Comparison of ENCODE assay signal across 11 cellular contexts in genomic region chr1:21935393-21935804, GRCh38. TPM values are rescaled to one million over a fixed set of nuclear protein-coding genes. Genes with fewer than 3 reads are reported as not detected.
DNase-seq lines count a peak whose midpoint lies in the region; ATAC-seq and TF ChIP-seq lines count a peak whose summit lies in the region.
"Had no signal": no experiment of that assay in that cellular context is flagged by ENCODE, and none has a peak within 500 bp of the region (broad histone marks: within the 10 kb centered on the region; RNA-seq: fewer than 3 reads in every experiment).

No MANE protein-coding gene starts in this region.

- DNase-seq in H7 (no peak), glutamatergic neuron (no peak), KBM-7 (no peak), HEK293T (ENCODE audit: extremely low spot score) (no peak)
- no peak for DNase-seq in activated CD4-positive, alpha-beta memory T cell treated with anti-CD3 and anti-CD28 coated beads, Interleukin-2, amount 10 ng/mL, durations not matched to agents 7 days and 5 days

- no peak overlapping the region for H3K27ac Mint-ChIP-seq in activated CD4-positive, alpha-beta memory T cell treated with anti-CD3 and anti-CD28 coated beads, Interleukin-2, amount 10 ng/mL, durations not matched to agents 7 days and 5 days
- H3K27ac Mint-ChIP-seq in glutamatergic neuron (ENCODE audit: unreplicated experiment) = no peak overlapping the region

- no peak for ATAC-seq in GM18519 (IDR thresholded peaks at IDR 0.05; ENCODE audit: low FRiP score, unreplicated experiment)
- ATAC-seq in HG02884 (IDR thresholded peaks at IDR 0.05; ENCODE audit: unreplicated experiment) = no peak

- H3K4me3 ChIP-seq in H7 (ENCODE audit: insufficient read depth, low read depth, low read length) = peak overlapping the region; percentile 56; the same call in 1 of the 2 replicates
- H3K4me3 ChIP-seq in skin epidermis = peak overlapping the region; percentile 36 to 76 (median 60)

- H3K27ac ChIP-seq in skin epidermis = peak overlapping the region in 20 of 21 experiments; percentile 53 to 93 (median 86)
- H3K27ac ChIP-seq: HL-60, SK-N-MC had no signal

- CTCF ChIA-PET in activated CD4-positive, alpha-beta memory T cell treated with anti-CD3 and anti-CD28 coated beads, Interleukin-2, amount 10 ng/mL, durations not matched to agents 7 days and 5 days (lab: Charles Lee) = no interaction called here
- CTCF ChIA-PET in HEK293T (lab: Yijun Ruan, JAX) = interaction anchor here (0.5 kb wide), 1 partner anchor 44 kb away, joined by 3 read pairs; no protein-coding TSS in a partner anchor

- in situ Hi-C loops in KBM-7 (cut with MboI; ENCODE audit: low pct_unique_long_range_greater_than_20kb, low sequenced_read_pairs) = no loop called here

- H3K27me3 Mint-ChIP-seq in activated CD4-positive, alpha-beta memory T cell treated with anti-CD3 and anti-CD28 coated beads, Interleukin-2, amount 10 ng/mL, durations not matched to agents 7 days and 5 days = peaks cover 33% of the 10 kb centered on the region
- peaks cover 8% of the 10 kb centered on the region for H3K27me3 Mint-ChIP-seq in glutamatergic neuron (ENCODE audit: unreplicated experiment)

- no peaks in the 10 kb centered on the region for H3K36me3 Mint-ChIP-seq in activated CD4-positive, alpha-beta memory T cell treated with anti-CD3 and anti-CD28 coated beads, Interleukin-2, amount 10 ng/mL, durations not matched to agents 7 days and 5 days (ENCODE audit: low read depth)
- no peaks in the 10 kb centered on the region for H3K36me3 Mint-ChIP-seq in glutamatergic neuron (ENCODE audit: unreplicated experiment)

- peaks cover 6% of the 10 kb centered on the region for H3K4me1 Mint-ChIP-seq in activated CD4-positive, alpha-beta memory T cell treated with anti-CD3 and anti-CD28 coated beads, Interleukin-2, amount 10 ng/mL, durations not matched to agents 7 days and 5 days
- peaks cover 7% of the 10 kb centered on the region for H3K4me1 Mint-ChIP-seq in glutamatergic neuron (ENCODE audit: low read depth, unreplicated experiment)

- no peaks in the 10 kb centered on the region for H3K27me3 ChIP-seq in H7 (ENCODE audit: control insufficient read depth, insufficient read depth, low read length)
- H3K27me3 ChIP-seq: foreskin keratinocyte had no signal

- TF ChIP-seq CTCF in glutamatergic neuron (IDR thresholded peaks at IDR 0.05; ENCODE audit: partially characterized antibody, unreplicated experiment) = no peak

- peak overlapping the region; percentile 3 for H3K4me3 Mint-ChIP-seq in activated CD4-positive, alpha-beta memory T cell treated with anti-CD3 and anti-CD28 coated beads, Interleukin-2, amount 10 ng/mL, durations not matched to agents 7 days and 5 days
- H3K4me3 Mint-ChIP-seq in glutamatergic neuron (ENCODE audit: unreplicated experiment) = peak overlapping the region; percentile 64

- H3K36me3 ChIP-seq in H7 (replicated peaks; ENCODE audit: control insufficient read depth, insufficient read depth, low read length) = no peaks in the 10 kb centered on the region

- no peaks in the 10 kb centered on the region for H3K9me3 Mint-ChIP-seq in activated CD4-positive, alpha-beta memory T cell treated with anti-CD3 and anti-CD28 coated beads, Interleukin-2, amount 10 ng/mL, durations not matched to agents 7 days and 5 days
- peaks cover 4% of the 10 kb centered on the region for H3K9me3 Mint-ChIP-seq in glutamatergic neuron (ENCODE audit: unreplicated experiment)

- POLR2A ChIA-PET in activated CD4-positive, alpha-beta memory T cell treated with anti-CD3 and anti-CD28 coated beads, Interleukin-2, amount 10 ng/mL, durations not matched to agents 7 days and 5 days (lab: Charles Lee) = no interaction called here
- POLR2A ChIA-PET in HEK293T (lab: Yijun Ruan, JAX) = interaction anchor here (0.7 kb wide), 1 partner anchor 21 kb away, joined by 3 read pairs; no protein-coding TSS in a partner anchor

TF ChIP-seq in HEK293T, 16 proteins besides CTCF, POLR2A, EP300 and RAD21:
- TF ChIP-seq TARDBP (IDR thresholded peaks at IDR 0.05) = no peak
- TF ChIP-seq ZNF384 (IDR thresholded peaks at IDR 0.05) = no peak
- TF ChIP-seq PKNOX1 (IDR thresholded peaks at IDR 0.05) = no peak
- TF ChIP-seq FOXK2 (IDR thresholded peaks at IDR 0.05) = no peak
- TF ChIP-seq SUZ12 (IDR thresholded peaks at IDR 0.05) = no peak
- TF ChIP-seq ARNT (IDR thresholded peaks at IDR 0.05) = no peak
- no peak for TF ChIP-seq CTBP1 (IDR thresholded peaks at IDR 0.05; ENCODE audit: borderline replicate concordance)
- TF ChIP-seq BHLHE40 (IDR thresholded peaks at IDR 0.05; ENCODE audit: borderline replicate concordance) = no peak
- TF ChIP-seq ELF4 (IDR thresholded peaks at IDR 0.05) = no peak
- no peak for TF ChIP-seq SP1 (IDR thresholded peaks at IDR 0.05)
- no peak for TF ChIP-seq LEF1 (IDR thresholded peaks at IDR 0.05; ENCODE audit: borderline replicate concordance)
- no peak for TF ChIP-seq NFRKB (IDR thresholded peaks at IDR 0.05)
TF ChIP-seq in HEK293T: peak in this region for 0.

RNA-seq across cellular contexts. Expression of gene HSPG2, which starts 1.7 kb away (rescaled TPM):
- 43.5 and 49.2 TPM in 2 replicates for total RNA-seq in H7 (2014; rRNA removed; shearing (Covaris generic))
- 1 to 10 TPM; 1.0 to 1.2 TPM for total RNA-seq in activated CD4-positive, alpha-beta memory T cell treated with anti-CD3 and anti-CD28 coated beads, Interleukin-2, amount 10 ng/mL, durations not matched to agents 7 days and 5 days
- total RNA-seq in glutamatergic neuron (ENCODE audit: unreplicated experiment) = 3.3 TPM

RNA-seq across cellular contexts. Expression of gene CELA3B, which starts 41.4 kb away (rescaled TPM):
- total RNA-seq in H7 (2014; rRNA removed; shearing (Covaris generic)) = not detected in 2 replicates
- total RNA-seq in activated CD4-positive, alpha-beta memory T cell treated with anti-CD3 and anti-CD28 coated beads, Interleukin-2, amount 10 ng/mL, durations not matched to agents 7 days and 5 days = not detected
- total RNA-seq in glutamatergic neuron (ENCODE audit: unreplicated experiment) = not detected
- total RNA-seq: foreskin keratinocyte had no signal

Comparison
In these comparisons a context has a peak if more than half of its experiments do, and no peak if none do; other contexts are left out.
1. RNA of gene HSPG2, which starts 1.7 kb away (total RNA-seq): 43.5 to 49.2 TPM in H7; 3.3 TPM in glutamatergic neuron (single experiment) and 1.0 to 1.2 TPM in activated CD4-positive, alpha-beta memory T cell treated with anti-CD3 and anti-CD28 coated beads, Interleukin-2, amount 10 ng/mL, durations not matched to agents 7 days and 5 days; every median in the first group is over 10 times any median in the second.